In the genomic region with DNA sequence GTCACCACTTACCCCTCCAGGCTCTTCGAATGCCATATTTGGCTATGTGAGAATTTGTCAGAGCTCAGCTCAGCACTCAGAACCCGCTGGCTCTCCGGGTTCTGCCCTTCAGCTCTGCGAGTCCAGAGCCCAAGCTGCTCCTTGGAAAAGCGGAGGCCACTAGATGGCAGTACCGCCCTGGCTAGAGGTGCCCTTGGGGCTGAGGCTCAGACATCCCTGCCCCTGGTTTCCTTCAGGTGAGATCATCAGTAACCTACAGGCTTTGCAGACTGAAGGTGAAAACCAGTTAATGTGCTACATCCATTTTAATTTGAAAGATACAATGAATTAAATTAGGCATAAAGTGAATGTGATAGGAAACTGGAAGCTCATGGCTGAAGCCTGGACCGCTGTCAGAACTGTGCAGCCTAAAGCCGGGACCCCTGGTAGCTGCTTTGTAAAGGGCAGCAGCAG, we compare ENCODE assay signal across 1 cellular context.
TF ChIP-seq lines count a peak whose summit lies in the region.

No MANE protein-coding gene starts in this region.

TF ChIP-seq in H1, 55 proteins besides CTCF, POLR2A, EP300 and RAD21 (continued from another document):
- no peak for TF ChIP-seq CBX5 (IDR thresholded peaks at IDR 0.05; ENCODE audit: low read depth, low read length)
- TF ChIP-seq RFX5 (IDR thresholded peaks at IDR 0.05; ENCODE audit: borderline replicate concordance, low read depth, low read length), result peak; percentile 45; the same call in 1 of the 2 replicates
- no peak for TF ChIP-seq HDAC2 (IDR thresholded peaks at IDR 0.05; ENCODE audit: borderline replicate concordance in 1 of 2, low read depth in 2 of 2, low read length in 2 of 2)
- no peak for TF ChIP-seq EZH2 (IDR thresholded peaks at IDR 0.05; ENCODE audit: low read depth, low read length, severe bottlenecking)
TF ChIP-seq in H1: peak in this region for 5.
